ENCODE assay signal across 8 cellular contexts in the genomic region with DNA sequence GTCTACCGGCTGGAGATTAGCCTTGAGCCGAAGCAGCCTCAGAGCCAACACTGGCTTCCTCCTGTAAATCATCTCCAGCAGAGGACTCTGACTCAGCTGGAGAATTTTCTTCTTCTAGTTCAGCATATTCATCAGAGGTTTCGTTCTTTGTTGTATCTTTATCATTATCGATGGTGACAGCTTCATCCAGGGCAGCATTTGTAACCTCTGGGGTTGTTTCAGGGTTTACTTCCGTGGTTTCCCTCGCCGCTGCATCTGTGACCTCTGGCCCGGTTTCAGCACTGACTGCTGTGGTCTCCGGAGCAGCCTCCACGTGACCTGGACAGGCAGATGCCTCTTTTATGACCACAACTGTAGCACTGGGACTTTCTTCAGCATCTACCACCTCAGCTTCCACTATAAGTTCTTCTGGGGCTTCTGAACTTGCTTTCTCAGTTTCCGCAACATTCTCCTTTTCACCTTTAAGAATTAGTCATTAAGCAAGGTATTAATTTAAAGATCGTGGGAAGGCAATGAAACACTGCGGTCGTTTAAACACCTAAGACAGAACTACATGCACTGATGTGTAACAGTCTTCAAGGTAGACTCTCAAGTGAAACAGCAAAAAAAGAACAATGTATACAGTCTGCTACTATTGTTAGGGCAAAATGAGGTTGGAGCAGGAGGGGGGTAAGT. TPM values are rescaled to one million over a fixed set of nuclear protein-coding genes. Genes with fewer than 3 reads are reported as not detected.
DNase-seq lines count a peak whose midpoint lies in the region; ATAC-seq and TF ChIP-seq lines count a peak whose summit lies in the region.

No MANE protein-coding gene starts in this region.

- no peak for TF ChIP-seq EP300 in gastroesophageal sphincter (IDR thresholded peaks at IDR 0.05)

- H3K4me3 ChIP-seq in gastroesophageal sphincter (peak overlapping the region; percentile 7 to 43), upper lobe of right lung (peak overlapping the region; percentile 42)

- H3K4me1 ChIP-seq in gastroesophageal sphincter (peaks cover 0 to 14% (median 4%) of the 10 kb centered on the region in 3 donors), upper lobe of right lung (peaks cover 13% of the 10 kb centered on the region)

- TF ChIP-seq CTCF in gastroesophageal sphincter (IDR thresholded peaks at IDR 0.05) (no peak), upper lobe of right lung (IDR thresholded peaks at IDR 0.05) (no peak)

- ATAC-seq in GM19324 (IDR thresholded peaks at IDR 0.05; ENCODE audit: low FRiP score, unreplicated experiment), result peak; percentile 99
- ATAC-seq in HG03378 (IDR thresholded peaks at IDR 0.05; ENCODE audit: unreplicated experiment), result peak; percentile 98
- ATAC-seq in gastroesophageal sphincter, result peak; percentile 85
- peak; percentile 96 for ATAC-seq in upper lobe of right lung

- H3K9me3 ChIP-seq in gastroesophageal sphincter (no peaks in the 10 kb centered on the region), upper lobe of right lung (no peaks in the 10 kb centered on the region)

- DNase-seq in AG20443 (ENCODE audit: low spot score) (peak; percentile 79), activated gamma-delta T cell treated with Interleukin-2 at 50 U/mL for 16 hours (peak; percentile 65), posterior cingulate gyrus (peak in 6 of 10 donors; percentile 14 to 88 (median 30)), upper lobe of right lung (peak; percentile 84)

- peak overlapping the region in 3 of 4 donors; percentile 22 to 64 (median 39) for H3K27ac ChIP-seq in gastroesophageal sphincter
- peak overlapping the region; percentile 55 for H3K27ac ChIP-seq in upper lobe of right lung

- H3K36me3 ChIP-seq in gastroesophageal sphincter, result no peaks in the 10 kb centered on the region
- no peaks in the 10 kb centered on the region for H3K36me3 ChIP-seq in upper lobe of right lung

- WGBS in gastroesophageal sphincter (ENCODE audit: low coverage in 1 of 2), 2 donors, result 14 to 16% methylated on average over 7 to 11 of the region's 14 CpGs

- H3K27me3 ChIP-seq in gastroesophageal sphincter (no peaks in the 10 kb centered on the region), upper lobe of right lung (no peaks in the 10 kb centered on the region)

- TF ChIP-seq POLR2A in Raji (IDR thresholded peaks at IDR 0.05; ENCODE audit: insufficient read depth, low read depth, low read length) (peak; percentile 58), gastroesophageal sphincter (IDR thresholded peaks at IDR 0.05) (no peak)

- intact Hi-C loops in posterior cingulate gyrus (cut with DNase I) (no loop called here), upper lobe of right lung (cut with DNase I) (no loop called here)

RNA-seq across cellular contexts. Expression of a gene that starts 13.3 kb away (rescaled TPM):
- 1 to 10 TPM in 3 of 4 donors, under 1 TPM in 1; 0.94 to 6.5 (median 1.7) TPM for total RNA-seq in gastroesophageal sphincter
- total RNA-seq in upper lobe of right lung, result 0.75 TPM

RNA-seq across cellular contexts. Expression of a gene that starts 34.6 kb away (rescaled TPM):
- total RNA-seq in gastroesophageal sphincter, result 10 to 100 TPM; 23.9 to 34.1 (median 32.2) TPM
- 38.5 TPM for total RNA-seq in upper lobe of right lung

RNA-seq across cellular contexts. Expression of a gene that starts 35.6 kb away (rescaled TPM):
- total RNA-seq in gastroesophageal sphincter (10 to 100 TPM; 31.0 to 61.0 (median 48.4) TPM), upper lobe of right lung (52.9 TPM)

Comparison
In these comparisons a context has a peak if more than half of its experiments do, and no peak if none do; other contexts are left out.
1. Peak in every context shown above with its lines: DNase-seq, ATAC-seq, H3K4me3 ChIP-seq and H3K27ac ChIP-seq.
2. DNase-seq: peak in every context shown above with its lines; median percentile 84 in upper lobe of right lung; 79 in AG20443; 65 in activated gamma-delta T cell treated with Interleukin-2 at 50 U/mL for 16 hours; 30 in posterior cingulate gyrus.